In the genomic region with DNA sequence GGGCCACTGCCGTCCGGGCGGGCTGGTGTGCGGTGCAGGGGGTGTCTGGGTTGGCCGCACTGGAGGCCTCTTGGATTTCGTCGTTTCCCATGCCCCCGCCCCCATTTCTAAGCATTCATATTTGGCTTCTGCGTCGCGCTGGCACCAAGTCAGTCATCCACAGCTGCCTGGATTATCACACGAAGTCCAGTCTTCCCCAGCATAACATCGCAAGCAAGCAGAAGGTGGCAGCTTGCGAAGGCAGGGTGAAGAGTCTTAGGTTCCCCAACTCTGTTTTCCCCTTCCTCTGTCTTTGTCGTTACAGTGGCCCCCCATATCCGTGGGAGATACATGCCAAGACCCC, we compare ENCODE assay signal across 9 cellular contexts. TPM values are rescaled to one million over a fixed set of nuclear protein-coding genes. Genes with fewer than 3 reads are reported as not detected.
DNase-seq lines count a peak whose midpoint lies in the region; ATAC-seq and TF ChIP-seq lines count a peak whose summit lies in the region.
"Had no signal": no experiment of that assay in that cellular context is flagged by ENCODE, and none has a peak within 500 bp of the region (broad histone marks: within the 10 kb centered on the region; RNA-seq: fewer than 3 reads in every experiment).

No MANE protein-coding gene starts in this region.

- H3K27me3 ChIP-seq in ACC112 (ENCODE audit: insufficient read depth, low read length) (peaks cover 12% of the 10 kb centered on the region; the same call in 1 of the 2 replicates), ovary (no peaks in the 10 kb centered on the region), BE2C (no peaks in the 10 kb centered on the region)

- DNase-seq in glutamatergic neuron (no peak), ovary (no peak), NCI-H446 treated with DMSO at 0.1 percent for 48 hours (lab: John Stamatoyannopoulos, UW) (no peak), cerebellar cortex (ENCODE audit: low spot score) (no peak), BE2C (no peak)
- DNase-seq: activated naive CD8-positive, alpha-beta T cell treated with anti-CD3 and anti-CD28 coated beads, Interleukin-2, amount 50 U/mL, for 24 hours had no signal

- peak overlapping the region; percentile 25 for H2AFZ ChIP-seq in ACC112 (ENCODE audit: low read length, unreplicated experiment)

- H3K4me1 Mint-ChIP-seq in glutamatergic neuron (ENCODE audit: low read depth, unreplicated experiment), result no peaks in the 10 kb centered on the region
- H3K4me1 Mint-ChIP-seq: activated naive CD8-positive, alpha-beta T cell treated with anti-CD3 and anti-CD28 coated beads, Interleukin-2, amount 50 U/mL, for 24 hours had no signal

- H3K27ac Mint-ChIP-seq in glutamatergic neuron (ENCODE audit: unreplicated experiment), result no peak overlapping the region
- H3K27ac Mint-ChIP-seq: activated naive CD8-positive, alpha-beta T cell treated with anti-CD3 and anti-CD28 coated beads, Interleukin-2, amount 50 U/mL, for 24 hours had no signal

- H3K36me3 ChIP-seq in ACC112 (ENCODE audit: insufficient read depth, low read length), result no peaks in the 10 kb centered on the region
- H3K36me3 ChIP-seq in ovary, result no peaks in the 10 kb centered on the region
- no peaks in the 10 kb centered on the region for H3K36me3 ChIP-seq in BE2C

- ATAC-seq in GM21723 (IDR thresholded peaks at IDR 0.05; ENCODE audit: unreplicated experiment), result no peak
- ATAC-seq: activated naive CD8-positive, alpha-beta T cell treated with anti-CD3 and anti-CD28 coated beads, Interleukin-2, amount 50 U/mL, for 24 hours had no signal

- 5 to 10% (median 6%) methylated on average over 10 to 16 of the region's 16 CpGs for WGBS in ovary, 3 donors

- TF ChIP-seq EP300 in ovary (IDR thresholded peaks at IDR 0.05), result no peak

- H3K9me3 ChIP-seq in ovary, result no peaks in the 10 kb centered on the region
- no peaks in the 10 kb centered on the region for H3K9me3 ChIP-seq in BE2C

- peaks cover 3% of the 10 kb centered on the region for H3K4me1 ChIP-seq in ACC112 (ENCODE audit: control insufficient read depth, insufficient read depth, low read length, unreplicated experiment)
- H3K4me1 ChIP-seq in ovary (ENCODE audit: insufficient read depth), result peaks cover 6% of the 10 kb centered on the region
- no peaks in the 10 kb centered on the region for H3K4me1 ChIP-seq in BE2C

- H3K36me3 Mint-ChIP-seq in glutamatergic neuron (ENCODE audit: unreplicated experiment), result peaks cover 6% of the 10 kb centered on the region

- intact Hi-C loops in ovary (cut with DNase I), result no loop called here

- no peak for TF ChIP-seq CTCF in WI38 (IDR thresholded peaks at IDR 0.05; ENCODE audit: low read depth, low read length)
- no peak for TF ChIP-seq CTCF in glutamatergic neuron (IDR thresholded peaks at IDR 0.05; ENCODE audit: partially characterized antibody, unreplicated experiment)
- TF ChIP-seq CTCF in ovary (IDR thresholded peaks at IDR 0.05), result no peak
- no peak for TF ChIP-seq CTCF in BE2C (IDR thresholded peaks at IDR 0.05; ENCODE audit: low read depth, low read length)

- peaks cover 2% of the 10 kb centered on the region for H3K27me3 Mint-ChIP-seq in glutamatergic neuron (ENCODE audit: unreplicated experiment)

- TF ChIP-seq POLR2A in ovary (IDR thresholded peaks at IDR 0.05), result no peak

- H3K4me3 ChIP-seq in ACC112 (ENCODE audit: low read depth, low read length) (peak overlapping the region; percentile 69), WI38 (ENCODE audit: low read depth, low read length) (peak overlapping the region; percentile 17), ovary (peak overlapping the region; percentile 26), BE2C (ENCODE audit: low read depth, low read length) (no peak overlapping the region)

- H3K27ac ChIP-seq in ACC112 (ENCODE audit: low read depth, low read length), result no peak overlapping the region
- H3K27ac ChIP-seq in ovary, result no peak overlapping the region

- peak overlapping the region; percentile 78 for H3K4me3 Mint-ChIP-seq in glutamatergic neuron (ENCODE audit: unreplicated experiment)
- H3K4me3 Mint-ChIP-seq: activated naive CD8-positive, alpha-beta T cell treated with anti-CD3 and anti-CD28 coated beads, Interleukin-2, amount 50 U/mL, for 24 hours had no signal

- no peaks in the 10 kb centered on the region for H3K9me3 Mint-ChIP-seq in glutamatergic neuron (ENCODE audit: unreplicated experiment)
- H3K9me3 Mint-ChIP-seq: activated naive CD8-positive, alpha-beta T cell treated with anti-CD3 and anti-CD28 coated beads, Interleukin-2, amount 50 U/mL, for 24 hours had no signal

- H3K79me2 ChIP-seq in ACC112 (ENCODE audit: control insufficient read depth, insufficient read depth, low read length, unreplicated experiment), result no peaks in the 10 kb centered on the region

RNA-seq across cellular contexts. Expression of a gene that starts 43.5 kb away (rescaled TPM):
- total RNA-seq in glutamatergic neuron (ENCODE audit: unreplicated experiment) (65.7 TPM), ovary (10 to 100 TPM; 32.8 to 46.6 (median 38.4) TPM)
- 10 to 100 TPM; 24.5 to 83.2 TPM for polyA plus RNA-seq in ovary
- polyA plus RNA-seq in BE2C (2012; ENCODE audit: insufficient read depth, insufficient read length, low read depth), result 42.4 TPM
